Comparison of ENCODE assay signal across 19 cellular contexts in the genomic region with DNA sequence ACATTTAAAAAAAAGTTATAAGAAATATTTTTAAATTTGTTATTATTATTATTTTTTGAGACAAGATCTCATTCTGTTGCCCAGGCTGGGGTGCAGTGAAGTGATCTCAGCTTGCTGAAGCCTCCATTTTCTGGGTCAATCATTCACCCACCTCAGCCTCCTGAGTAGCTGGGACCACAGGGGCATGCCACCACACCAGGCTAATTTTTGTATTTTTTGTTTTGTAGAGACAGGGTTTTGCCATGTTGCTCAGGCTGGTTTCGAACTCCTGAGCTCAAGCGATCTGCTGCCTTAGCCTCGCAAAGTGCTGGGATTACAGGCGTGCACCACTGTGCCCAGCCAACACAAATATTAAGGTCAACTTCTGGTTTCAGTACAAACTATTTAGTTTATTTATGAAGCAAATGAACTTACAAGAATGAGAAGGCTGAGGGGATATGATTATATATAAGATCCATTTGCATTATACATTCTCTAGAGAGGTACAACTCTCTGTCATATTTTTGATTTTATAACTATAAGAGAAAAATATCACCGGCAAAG. TPM values are rescaled to one million over a fixed set of nuclear protein-coding genes. Genes with fewer than 3 reads are reported as not detected.
A peak's percentile ranks its signal among the peaks of the same experiment; 100 is the strongest.
DNase-seq lines count a peak whose midpoint lies in the region; ATAC-seq and TF ChIP-seq lines count a peak whose summit lies in the region.
"Had no signal": no experiment of that assay in that cellular context is flagged by ENCODE, and none has a peak within 500 bp of the region (broad histone marks: within the 10 kb centered on the region; RNA-seq: fewer than 3 reads in every experiment).

No MANE protein-coding gene starts in this region.

- in situ Hi-C loops in IMR-90 (cut with MboI; ENCODE audit: low sequenced_read_pairs), result no loop called here

- no CpG with 5 or more reads among the region's 5 CpGs for WGBS in IMR-90 (ENCODE audit: extremely low coverage in 2 of 2, insufficient read length in 1 of 2), 2 experiments

- H3K9me1 ChIP-seq in IMR-90 (ENCODE audit: insufficient read depth, low read length), result peaks cover 7% of the 10 kb centered on the region

- peaks cover 88% of the 10 kb centered on the region for H3K4me1 Mint-ChIP-seq in activated T-cell treated with anti-CD3 and anti-CD28 coated beads, Interleukin-2, amount 50 U/mL, for 24 hours (ENCODE audit: low read depth)
- peaks cover 70% of the 10 kb centered on the region for H3K4me1 Mint-ChIP-seq in activated T-cell treated with anti-CD3 and anti-CD28 coated beads, Interleukin-2, amount 50 U/mL, for 4 hours (ENCODE audit: low read depth)
- H3K4me1 Mint-ChIP-seq in activated T-helper 2 cell treated with anti-CD3 and anti-CD28 coated beads, Interferon-gamma antibody, Interleukin-2, Interleukin-4, amounts not matched to agents 10 μg/mL and 5 μg/mL and 100 μg/mL, durations not matched to agents 14 hours and 24 hours and 36 hours (ENCODE audit: low read depth), result peaks cover 74% of the 10 kb centered on the region

- no peak overlapping the region for H3K4ac ChIP-seq in IMR-90 (ENCODE audit: low read depth, low read length)

- POLR2A ChIA-PET in IMR-90 (lab: Charles Lee; ENCODE audit: unreplicated experiment), result no interaction called here

- no peak overlapping the region for H3K14ac ChIP-seq in IMR-90 (replicated peaks; ENCODE audit: low read depth, low read length)

- H3K36me3 Mint-ChIP-seq in activated T-cell treated with anti-CD3 and anti-CD28 coated beads, Interleukin-2, amount 50 U/mL, for 24 hours (ENCODE audit: low read depth), result peaks cover 55% of the 10 kb centered on the region
- H3K36me3 Mint-ChIP-seq in activated T-cell treated with anti-CD3 and anti-CD28 coated beads, Interleukin-2, amount 50 U/mL, for 4 hours (ENCODE audit: insufficient read depth), result peaks cover 20% of the 10 kb centered on the region
- peaks cover 44% of the 10 kb centered on the region for H3K36me3 Mint-ChIP-seq in activated T-helper 2 cell treated with anti-CD3 and anti-CD28 coated beads, Interferon-gamma antibody, Interleukin-2, Interleukin-4, amounts not matched to agents 10 μg/mL and 5 μg/mL and 100 μg/mL, durations not matched to agents 14 hours and 24 hours and 36 hours (ENCODE audit: low read depth)

- H3K4me2 ChIP-seq in IMR-90 (ENCODE audit: low read depth, low read length), result no peak overlapping the region

- dilution Hi-C loops in IMR-90 (cut with HindIII; ENCODE audit: low sequenced_read_pairs, unreplicated experiment), result no loop called here

- no peak for ATAC-seq in activated T-cell treated with anti-CD3 and anti-CD28 coated beads, Interleukin-2, amount 50 U/mL, for 4 hours
- ATAC-seq in IMR-90 (ENCODE audit: low read depth), result no peak
- peak; percentile 19 for ATAC-seq in left lobe of liver
- no peak for ATAC-seq in esophagus mucosa
- ATAC-seq in GM19395 (IDR thresholded peaks at IDR 0.05; ENCODE audit: unreplicated experiment), result no peak
- ATAC-seq: lower lobe of right lung; right cardiac atrium; stimulated activated naive CD8-positive, alpha-beta T cell treated with anti-CD3 and anti-CD28 coated beads, Interleukin-15, Interleukin-2, amounts not matched to agents 100 U/mL and 50 U/mL, for 24 hours had no signal

- no peaks in the 10 kb centered on the region for H3K27me3 Mint-ChIP-seq in activated T-cell treated with anti-CD3 and anti-CD28 coated beads, Interleukin-2, amount 50 U/mL, for 24 hours
- H3K27me3 Mint-ChIP-seq in activated T-cell treated with anti-CD3 and anti-CD28 coated beads, Interleukin-2, amount 50 U/mL, for 4 hours (ENCODE audit: low read depth), result no peaks in the 10 kb centered on the region
- H3K27me3 Mint-ChIP-seq in activated T-helper 2 cell treated with anti-CD3 and anti-CD28 coated beads, Interferon-gamma antibody, Interleukin-2, Interleukin-4, amounts not matched to agents 10 μg/mL and 5 μg/mL and 100 μg/mL, durations not matched to agents 14 hours and 24 hours and 36 hours (ENCODE audit: low read depth), result no peaks in the 10 kb centered on the region

- no peak overlapping the region for H3K18ac ChIP-seq in IMR-90 (ENCODE audit: low read depth, low read length)

- H3K27me3 ChIP-seq in IMR-90 (ENCODE audit: control insufficient read depth, insufficient read depth, low read length), result no peaks in the 10 kb centered on the region
- H3K27me3 ChIP-seq: cardiac muscle cell, esophagus muscularis mucosa had no signal

- no peak for TF ChIP-seq CTCF in IMR-90 (conservative IDR thresholded peaks at IDR 0.05; ENCODE audit: low read depth, low read length)

- no peak overlapping the region for H3K4me3 Mint-ChIP-seq in activated T-cell treated with anti-CD3 and anti-CD28 coated beads, Interleukin-2, amount 50 U/mL, for 24 hours
- H3K4me3 Mint-ChIP-seq in activated T-cell treated with anti-CD3 and anti-CD28 coated beads, Interleukin-2, amount 50 U/mL, for 4 hours, result no peak overlapping the region
- no peak overlapping the region for H3K4me3 Mint-ChIP-seq in activated T-helper 2 cell treated with anti-CD3 and anti-CD28 coated beads, Interferon-gamma antibody, Interleukin-2, Interleukin-4, amounts not matched to agents 10 μg/mL and 5 μg/mL and 100 μg/mL, durations not matched to agents 14 hours and 24 hours and 36 hours (ENCODE audit: low read depth)

- no peak for TF ChIP-seq POLR2A in IMR-90 (IDR thresholded peaks at IDR 0.05; ENCODE audit: low read depth, low read length)

- H4K8ac ChIP-seq in IMR-90 (ENCODE audit: low read depth in 2 of 2, low read length in 2 of 2), result no peak overlapping the region

- no peak overlapping the region for H4K91ac ChIP-seq in IMR-90 (ENCODE audit: insufficient read depth, low read depth, low read length)

- no peak overlapping the region for H2AK5ac ChIP-seq in IMR-90 (ENCODE audit: low read depth, low read length)

- no peak overlapping the region for H3K23ac ChIP-seq in IMR-90 (ENCODE audit: low read depth, low read length)

- DNase-seq in activated T-cell treated with anti-CD3 and anti-CD28 coated beads, Interleukin-2, amount 50 U/mL, for 24 hours, result no peak
- DNase-seq in activated T-cell treated with anti-CD3 and anti-CD28 coated beads, Interleukin-2, amount 50 U/mL, for 4 hours, result no peak
- DNase-seq in IMR-90 (peak; percentile 44), left lobe of liver (ENCODE audit: low spot score) (no peak), NCI-H1694 treated with DMSO at 0.1 percent for 48 hours (lab: John Stamatoyannopoulos, UW) (no peak)
- no peak for DNase-seq in activated T-helper 2 cell treated with anti-CD3 and anti-CD28 coated beads, Interferon-gamma antibody, Interleukin-2, Interleukin-4, amounts not matched to agents 10 μg/mL and 5 μg/mL and 100 μg/mL, durations not matched to agents 14 hours and 24 hours and 36 hours (ENCODE audit: low spot score)
- DNase-seq: activated CD4-positive, CD25-positive, alpha-beta regulatory T cell treated with anti-CD3 and anti-CD28 coated beads, Interleukin-2, amount 50 U/mL, for 72 hours; EL; GOT3; lower lobe of right lung; NCI-H2029 treated with DMSO at 0.1 percent for 48 hours; NCI-H510A treated with DMSO at 0.1 percent for 48 hours; right cardiac atrium; stimulated activated naive CD8-positive, alpha-beta T cell treated with anti-CD3 and anti-CD28 coated beads, Interleukin-15, Interleukin-2, amounts not matched to agents 100 U/mL and 50 U/mL, for 24 hours; T1000 had no signal

- no peak overlapping the region for H4K5ac ChIP-seq in IMR-90 (ENCODE audit: low read depth, low read length)

- no peak overlapping the region for H3K4me3 ChIP-seq in IMR-90 (ENCODE audit: insufficient read depth, low read depth, low read length)
- H3K4me3 ChIP-seq: cardiac muscle cell, esophagus muscularis mucosa, lower lobe of right lung had no signal

- no TSS peak for BruUV-seq in IMR-90 (replicated peaks; lab: Mats Ljungman, UMichigan)

- H2BK5ac ChIP-seq in IMR-90 (ENCODE audit: low read depth, low read length, poor library complexity, severe bottlenecking), result no peak overlapping the region

- no peak overlapping the region for H3K56ac ChIP-seq in IMR-90 (ENCODE audit: extremely low read depth, insufficient read depth, low read length)

- peaks cover 23 to 53% of the 10 kb centered on the region in 2 experiments for H3K79me1 ChIP-seq in IMR-90 (ENCODE audit: low read depth in 1 of 2, low read length in 2 of 2)

- no peak overlapping the region for H2AK9ac ChIP-seq in IMR-90 (replicated peaks; ENCODE audit: low read depth, low read length, poor library complexity)

- H3K27ac ChIP-seq in IMR-90 (ENCODE audit: insufficient read depth, low read length), result 0 out of 2 replicates have a peak overlapping the region, but pooled peaks have one; percentile 14

- peaks cover 8% of the 10 kb centered on the region for H3K36me3 ChIP-seq in IMR-90 (ENCODE audit: control insufficient read depth, insufficient read depth, low read length)
- H3K36me3 ChIP-seq: cardiac muscle cell, esophagus muscularis mucosa, lower lobe of right lung had no signal

- H2AFZ ChIP-seq in IMR-90 (replicated peaks; ENCODE audit: low read length, poor library complexity), result no peak overlapping the region

- CTCF ChIA-PET in IMR-90 (lab: Yijun Ruan, JAX), result no interaction called here

- intact Hi-C loops in IMR-90 (cut with micrococcal nuclease), result no loop called here
- intact Hi-C loops in activated T-helper 2 cell treated with anti-CD3 and anti-CD28 coated beads, Interferon-gamma antibody, Interleukin-2, Interleukin-4, amounts not matched to agents 10 μg/mL and 5 μg/mL and 100 μg/mL, durations not matched to agents 14 hours and 24 hours and 36 hours (cut with micrococcal nuclease), result no loop called here

- H2BK20ac ChIP-seq in IMR-90 (ENCODE audit: low read depth, low read length), result no peak overlapping the region

- TF ChIP-seq RAD21 in IMR-90 (IDR thresholded peaks at IDR 0.05; ENCODE audit: low read length), result no peak

- H3K9ac ChIP-seq in IMR-90 (ENCODE audit: low read depth, low read length), result no peak overlapping the region

- no peak overlapping the region for H2BK15ac ChIP-seq in IMR-90 (ENCODE audit: low read depth, low read length)

- H2BK120ac ChIP-seq in IMR-90 (ENCODE audit: low read depth, low read length), result no peak overlapping the region

- H3K4me1 ChIP-seq in IMR-90 (ENCODE audit: control insufficient read depth, insufficient read depth, low read length), result peaks cover 6% of the 10 kb centered on the region

- peaks cover 16% of the 10 kb centered on the region for H4K20me1 ChIP-seq in IMR-90 (ENCODE audit: insufficient read depth, low read length)

- peak overlapping the region; percentile 74 for H3K27ac Mint-ChIP-seq in activated T-cell treated with anti-CD3 and anti-CD28 coated beads, Interleukin-2, amount 50 U/mL, for 24 hours
- peak overlapping the region; percentile 91 for H3K27ac Mint-ChIP-seq in activated T-helper 2 cell treated with anti-CD3 and anti-CD28 coated beads, Interferon-gamma antibody, Interleukin-2, Interleukin-4, amounts not matched to agents 10 μg/mL and 5 μg/mL and 100 μg/mL, durations not matched to agents 14 hours and 24 hours and 36 hours

- no peaks in the 10 kb centered on the region for H3K9me3 ChIP-seq in IMR-90 (ENCODE audit: control insufficient read depth, insufficient read depth, low read length)
- H3K9me3 ChIP-seq: esophagus muscularis mucosa, lower lobe of right lung had no signal

- H3K9me3 Mint-ChIP-seq in activated T-cell treated with anti-CD3 and anti-CD28 coated beads, Interleukin-2, amount 50 U/mL, for 24 hours, result no peaks in the 10 kb centered on the region
- H3K9me3 Mint-ChIP-seq in activated T-cell treated with anti-CD3 and anti-CD28 coated beads, Interleukin-2, amount 50 U/mL, for 4 hours, result no peaks in the 10 kb centered on the region
- no peaks in the 10 kb centered on the region for H3K9me3 Mint-ChIP-seq in activated T-helper 2 cell treated with anti-CD3 and anti-CD28 coated beads, Interferon-gamma antibody, Interleukin-2, Interleukin-4, amounts not matched to agents 10 μg/mL and 5 μg/mL and 100 μg/mL, durations not matched to agents 14 hours and 24 hours and 36 hours

RNA-seq across cellular contexts. Expression of a gene that starts 45.9 kb away (rescaled TPM):
- 10 to 100 TPM; 35.3 to 37.8 (median 36.0) TPM for total RNA-seq in activated T-cell treated with anti-CD3 and anti-CD28 coated beads, Interleukin-2, amount 50 U/mL, for 4 hours
- 5.4 and 16.4 TPM in 2 replicates for total RNA-seq in IMR-90 (2012; rRNA removed)
- polyA plus RNA-seq in IMR-90 (2012; rRNA removed), result 9.5 and 10.6 TPM in 2 replicates
- 1.3 and 2.1 TPM in 2 replicates for polyA plus RNA-seq in IMR-90 (2012; cell fraction: cytosol; rRNA removed)
- polyA plus RNA-seq in IMR-90 (2012; cell fraction: nucleus; rRNA removed; ENCODE audit: low replicate concordance), result 2.5 and 20.4 TPM in 2 replicates
- 39.0 and 39.4 TPM in 2 replicates for total RNA-seq in activated T-helper 2 cell treated with anti-CD3 and anti-CD28 coated beads, Interferon-gamma antibody, Interleukin-2, Interleukin-4, amounts not matched to agents 10 μg/mL and 5 μg/mL and 100 μg/mL, durations not matched to agents 14 hours and 24 hours and 36 hours
- total RNA-seq in left lobe of liver, result 9.1 TPM
- 11.8 TPM for total RNA-seq in esophagus mucosa
